Comparison of ENCODE assay signal across 31 cellular contexts in genomic region chr1:179612361-179612760, GRCh38.
"Had no signal": no experiment of that assay in that cellular context is flagged by ENCODE, and none has a peak within 500 bp of the region (broad histone marks: within the 10 kb centered on the region; RNA-seq: fewer than 3 reads in every experiment).

No MANE protein-coding gene starts in this region.

- H3K27ac ChIP-seq: adrenal gland, body of pancreas, brain microvascular endothelial cell, breast epithelium, VCaP had no signal

- DNase-seq: activated CD4-positive, alpha-beta memory T cell treated with anti-CD3 and anti-CD28 coated beads for 36 hours; activated CD4-positive, alpha-beta T cell treated with anti-CD3 and anti-CD28 coated beads for 4 hours; activated CD4-positive, alpha-beta T cell treated with anti-CD3 and anti-CD28 coated beads, Interleukin-2, amount 10 ng/mL, durations not matched to agents 24 days and 14 days; activated CD4-positive, alpha-beta T cell treated with anti-CD3 and anti-CD28 coated beads, Interleukin-2, amount 50 U/mL, for 1 hour; activated CD4-positive, alpha-beta T cell treated with anti-CD3 and anti-CD28 coated beads, Interleukin-2, amount 50 U/mL, for 4 hours; activated CD4-positive, CD25-positive, alpha-beta regulatory T cell treated with anti-CD3 and anti-CD28 coated beads, Interleukin-2, amount 50 U/mL, for 72 hours; activated CD8-positive, alpha-beta memory T cell treated with anti-CD3 and anti-CD28 coated beads, Interleukin-2, amount 50 U/mL, for 4 hours; activated CD8-positive, alpha-beta T cell treated with anti-CD3 and anti-CD28 coated beads for 36 hours; activated effector memory CD4-positive, alpha-beta T cell treated with anti-CD3 and anti-CD28 coated beads, Interleukin-2, amount 50 U/mL, for 16 hours; activated gamma-delta T cell treated with Interleukin-2 at 50 U/mL for 16 hours; activated naive CD4-positive, alpha-beta T cell; activated naive CD4-positive, alpha-beta T cell treated with anti-CD3 and anti-CD28 coated beads for 36 hours; activated naive CD4-positive, alpha-beta T cell treated with anti-CD3 and anti-CD28 coated beads, Interleukin-2, amount 50 U/mL, for 16 hours; activated naive CD8-positive, alpha-beta T cell treated with anti-CD3 and anti-CD28 coated beads for 36 hours; activated T-cell treated with anti-CD3 and anti-CD28 coated beads for 4 hours; activated T-cell treated with anti-CD3 and anti-CD28 coated beads, Interleukin-2, amount 50 U/mL, for 1 hour; activated T-cell treated with anti-CD3 and anti-CD28 coated beads, Interleukin-2, amount 50 U/mL, for 4 hours; activated T-cell treated with anti-CD3 and anti-CD28 coated beads, Interleukin-2, amount 50 U/mL, for 72 hours; adrenal gland; amniotic stem cell; aorta; body of pancreas; brain microvascular endothelial cell; central memory CD4-positive, alpha-beta T cell; T-helper 2 cell; T-helper 9 cell had no signal

- ATAC-seq: activated CD8-positive, alpha-beta T cell treated with anti-CD3 and anti-CD28 coated beads for 36 hours; activated naive CD4-positive, alpha-beta T cell treated with anti-CD3 and anti-CD28 coated beads, Interleukin-2, amount 50 U/mL, for 72 hours; activated T-cell treated with anti-CD3 and anti-CD28 coated beads, Interleukin-2, amount 50 U/mL, for 4 hours; activated T-cell treated with anti-CD3 and anti-CD28 coated beads, Interleukin-2, amount 50 U/mL, for 72 hours; activated T-helper 17 cell treated with anti-CD3 and anti-CD28 coated beads, Interleukin-2, amount 50 U/mL, for 72 hours; body of pancreas; WTC11 had no signal

- H3K4me3 ChIP-seq: adrenal gland, body of pancreas, breast epithelium had no signal

- H3K4me1 ChIP-seq: adrenal gland, body of pancreas, breast epithelium had no signal

- H3K9me3 ChIP-seq: adrenal gland, body of pancreas, breast epithelium had no signal

- H3K36me3 ChIP-seq: adrenal gland, brain microvascular endothelial cell, breast epithelium had no signal

- H3K27me3 ChIP-seq: adrenal gland, body of pancreas, brain microvascular endothelial cell, breast epithelium had no signal
